In genomic region chr1:6579374-6580118, GRCh38 we compare ENCODE assay signal across 8 cellular contexts. TPM values are rescaled to one million over a fixed set of nuclear protein-coding genes. Genes with fewer than 3 reads are reported as not detected.
DNase-seq lines count a peak whose midpoint lies in the region; ATAC-seq and TF ChIP-seq lines count a peak whose summit lies in the region.

Gene ZBTB48, plus strand, starts transcription at chr1:6579994. Its CDS starts 616 bp downstream, at chr1:6580610.

- H3K9me3 ChIP-seq in Panc1 (ENCODE audit: control insufficient read depth, insufficient read depth, low read depth, low read length) (no peaks in the 10 kb centered on the region), esophagus (ENCODE audit: control insufficient read depth in 2 of 2, insufficient read depth in 1 of 2, low read depth in 1 of 2, low read length in 1 of 2) (no peaks in the 10 kb centered on the region), mucosa of stomach (ENCODE audit: control insufficient read depth, low read length) (no peaks in the 10 kb centered on the region)

- peak within 1 kb of the TSS; percentile 86 to 90 for H3K4me3 ChIP-seq in Panc1 (ENCODE audit: low read depth in 2 of 2, low read length in 2 of 2)
- H3K4me3 ChIP-seq in esophagus (ENCODE audit: low read depth in 1 of 2, low read length in 2 of 2) = peak within 1 kb of the TSS; percentile 69 to 89
- peak within 1 kb of the TSS; percentile 89 for H3K4me3 ChIP-seq in mucosa of stomach (ENCODE audit: low read length)

- peak within 1 kb of the TSS; percentile 88 for H3K4me3 Mint-ChIP-seq in activated T-cell treated with anti-CD3 and anti-CD28 coated beads, Interleukin-2, amount 50 U/mL, for 4 hours

- H3K36me3 ChIP-seq in Panc1 (ENCODE audit: control insufficient read depth, insufficient read depth, low read length) (peaks cover 7% of the 10 kb centered on the region; the same call in 1 of the 2 replicates), esophagus (ENCODE audit: control insufficient read depth in 2 of 2, insufficient read depth in 2 of 2, low read length in 1 of 2) (no peaks in the 10 kb centered on the region), mucosa of stomach (ENCODE audit: control insufficient read depth, insufficient read depth, low read length) (peaks cover 2% of the 10 kb centered on the region)

- H3K27me3 ChIP-seq in Panc1 (ENCODE audit: control insufficient read depth, insufficient read depth, low read length) (no peaks in the 10 kb centered on the region), esophagus (ENCODE audit: control insufficient read depth in 1 of 2, insufficient read depth in 2 of 2, low read length in 2 of 2) (no peaks in the 10 kb centered on the region), mucosa of stomach (ENCODE audit: control insufficient read depth, insufficient read depth, low read length) (no peaks in the 10 kb centered on the region)

- POLR2A ChIA-PET in Panc1 (lab: Charles Lee) = interaction anchor here (0.5 to 0.6 kb wide), 4 partner anchors 13 to 204 kb away, joined by 3 to 8 read pairs (median 6); no protein-coding TSS in a partner anchor

- no peaks in the 10 kb centered on the region for H3K9me3 Mint-ChIP-seq in activated T-cell treated with anti-CD3 and anti-CD28 coated beads, Interleukin-2, amount 50 U/mL, for 4 hours

- CTCF ChIA-PET in Panc1 (lab: Charles Lee) = interaction anchor here (0.7 to 0.8 kb wide), 3 partner anchors 20 to 1311 kb away, joined by 3 to 7 read pairs (median 4); no protein-coding TSS in a partner anchor

- no TSS peak for BruUV-seq in Panc1 (replicated peaks; lab: Mats Ljungman, UMichigan)

- H3K4me1 Mint-ChIP-seq in activated T-cell treated with anti-CD3 and anti-CD28 coated beads, Interleukin-2, amount 50 U/mL, for 4 hours (ENCODE audit: low read depth) = peaks cover 35% of the 10 kb centered on the region

- H3K9ac ChIP-seq in mucosa of stomach (ENCODE audit: low read length) = peak within 1 kb of the TSS; percentile 84

- ATAC-seq in GM21723 (IDR thresholded peaks at IDR 0.05; ENCODE audit: unreplicated experiment) (peak; percentile 93), Panc1 (peak; percentile 99)
- peak; percentile 99 for ATAC-seq in activated T-cell treated with anti-CD3 and anti-CD28 coated beads, Interleukin-2, amount 50 U/mL, for 4 hours

- no peaks in the 10 kb centered on the region for H3K36me3 Mint-ChIP-seq in activated T-cell treated with anti-CD3 and anti-CD28 coated beads, Interleukin-2, amount 50 U/mL, for 4 hours (ENCODE audit: insufficient read depth)

- intact Hi-C loops in Panc1 (cut with micrococcal nuclease; ENCODE audit: unreplicated experiment) = no loop called here

- no peak for TF ChIP-seq CTCF in Panc1 (IDR thresholded peaks at IDR 0.05)

- no peaks in the 10 kb centered on the region for H3K27me3 Mint-ChIP-seq in activated T-cell treated with anti-CD3 and anti-CD28 coated beads, Interleukin-2, amount 50 U/mL, for 4 hours (ENCODE audit: low read depth)

- DNase-seq in DMS53 (lab: John Stamatoyannopoulos, UW) = peak; percentile 99
- DNase-seq in KG1 (lab: John Stamatoyannopoulos, UW) = peak; percentile 93
- peak; percentile 81 for DNase-seq in Panc1 (ENCODE audit: low read depth, low spot score)
- DNase-seq in activated T-cell treated with anti-CD3 and anti-CD28 coated beads, Interleukin-2, amount 50 U/mL, for 4 hours = peak; percentile 96
- peak; percentile 92 to 93 for DNase-seq in stimulated activated CD8-positive, alpha-beta memory T cell treated with anti-CD3 and anti-CD28 coated beads, Interleukin-7, amount 100 ng/mL, for 1 hour (ENCODE audit: low read depth in 2 of 2)

- H3K27ac ChIP-seq in Panc1 (ENCODE audit: low read length) (peak within 1 kb of the TSS; percentile 93), esophagus (ENCODE audit: low read depth in 2 of 2, low read length in 1 of 2) (peak within 1 kb of the TSS; percentile 91 to 96)

- WGBS in esophagus, 2 donors = 11% methylated on average over 58 of the region's 58 CpGs

- in situ Hi-C loops in Panc1 (cut with HindIII; ENCODE audit: low pct_unique_long_range_greater_than_20kb, low sequenced_read_pairs) = no loop called here

- H3K4me1 ChIP-seq in Panc1 (ENCODE audit: control insufficient read depth, insufficient read depth, low read length) (peaks cover 23% of the 10 kb centered on the region), esophagus (ENCODE audit: control insufficient read depth in 2 of 2, insufficient read depth in 2 of 2, low read length in 1 of 2) (peaks cover 5 to 12% of the 10 kb centered on the region in 2 donors), mucosa of stomach (ENCODE audit: control insufficient read depth, insufficient read depth, low read length) (peaks cover 32% of the 10 kb centered on the region)

RNA-seq across cellular contexts. Expression of gene ZBTB48, which starts in this region (rescaled TPM):
- total RNA-seq in Panc1 (2021; ENCODE audit: unreplicated experiment) = 40.7 TPM
- 41.3 TPM for polyA plus RNA-seq in Panc1 (2012; ENCODE audit: insufficient read length)
- total RNA-seq in activated T-cell treated with anti-CD3 and anti-CD28 coated beads, Interleukin-2, amount 50 U/mL, for 4 hours = 10 to 100 TPM; 32.1 to 37.6 (median 33.7) TPM
- 10 to 100 TPM; 16.2 to 42.7 TPM for polyA plus RNA-seq in esophagus

Comparison
In these comparisons a context has a peak if more than half of its experiments do, and no peak if none do; other contexts are left out.
1. Peak in every context shown above with its lines: DNase-seq, ATAC-seq, H3K4me3 ChIP-seq and H3K27ac ChIP-seq.